Comparison of ENCODE assay signal across 8 cellular contexts in the genomic region with DNA sequence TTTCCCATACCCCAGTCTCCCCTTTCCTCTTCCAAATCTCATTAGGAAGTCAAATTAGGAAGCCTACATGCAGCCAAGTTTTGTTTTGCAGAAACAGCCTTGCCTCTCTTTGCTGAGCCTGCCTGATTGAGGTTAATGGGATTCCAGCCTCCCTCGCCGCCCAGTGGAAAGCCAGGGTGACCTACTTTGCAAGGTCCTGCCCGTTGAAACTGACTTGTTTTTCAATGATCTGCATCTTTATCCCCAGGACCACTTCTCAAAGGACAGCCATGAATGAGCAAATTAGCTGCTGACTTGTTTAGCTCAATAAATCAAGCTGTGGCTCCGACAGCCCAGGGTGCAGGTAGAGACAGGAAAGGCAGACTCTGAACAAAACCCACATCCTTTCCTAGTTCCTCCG.
DNase-seq lines count a peak whose midpoint lies in the region; ATAC-seq and TF ChIP-seq lines count a peak whose summit lies in the region.

No MANE protein-coding gene starts in this region.

- ATAC-seq in SK-N-SH treated with all-trans-retinoic acid at 6 μM for 48 hours (no peak), psoas muscle (no peak), GM21360 (IDR thresholded peaks at IDR 0.05; ENCODE audit: unreplicated experiment) (no peak)

- H3K27me3 ChIP-seq in SK-N-SH (ENCODE audit: insufficient read depth) (peaks cover 20% of the 10 kb centered on the region; the same call in 1 of the 2 replicates), psoas muscle (ENCODE audit: insufficient read depth in 3 of 3, low read length in 2 of 3) (peaks cover 0 to 10% (median 0%) of the 10 kb centered on the region in 3 donors)

- TF ChIP-seq RAD21 in SK-N-SH (IDR thresholded peaks at IDR 0.05; ENCODE audit: low read length): peak; percentile 39; the same call in 1 of the 2 replicates

- H4K20me1 ChIP-seq in SK-N-SH (ENCODE audit: insufficient read depth): no peaks in the 10 kb centered on the region

- no peak overlapping the region for H3K9ac ChIP-seq in SK-N-SH

- H3K27me3 Mint-ChIP-seq in nephron (ENCODE audit: low read depth): peaks cover 17% of the 10 kb centered on the region
- H3K27me3 Mint-ChIP-seq in progenitor cell of endocrine pancreas: peaks cover 34% of the 10 kb centered on the region

- H3K27ac ChIP-seq in SK-N-SH (ENCODE audit: low read depth in 2 of 2, low read length in 1 of 2): no peak overlapping the region
- no peak overlapping the region for H3K27ac ChIP-seq in psoas muscle

- POLR2A ChIA-PET in SK-N-SH (lab: Yijun Ruan, JAX): no interaction called here

- no peaks in the 10 kb centered on the region for H3K9me2 ChIP-seq in SK-N-SH

- H3K4me3 Mint-ChIP-seq in nephron: no peak overlapping the region
- H3K4me3 Mint-ChIP-seq in progenitor cell of endocrine pancreas (ENCODE audit: low read depth): no peak overlapping the region

- H3K27ac Mint-ChIP-seq in nephron (peak overlapping the region in 2 of 3 experiments; percentile 0 to 36), progenitor cell of endocrine pancreas (no peak overlapping the region)

- H3K79me2 ChIP-seq in SK-N-SH (ENCODE audit: insufficient read depth): no peaks in the 10 kb centered on the region

- intact Hi-C loops in psoas muscle (cut with DNase I): loop anchor here (2.0 to 5.0 kb wide), 2 partner anchors 292 to 476 kb away; no protein-coding TSS in a partner anchor

- no peak overlapping the region for H3K4me2 ChIP-seq in SK-N-SH

- no peaks in the 10 kb centered on the region for H3K9me3 Mint-ChIP-seq in nephron
- H3K9me3 Mint-ChIP-seq in progenitor cell of endocrine pancreas (ENCODE audit: low read depth): no peaks in the 10 kb centered on the region

- H3K36me3 Mint-ChIP-seq in nephron (ENCODE audit: low read depth) (no peaks in the 10 kb centered on the region), progenitor cell of endocrine pancreas (ENCODE audit: insufficient read depth) (no peaks in the 10 kb centered on the region)

- TF ChIP-seq EP300 in SK-N-SH (IDR thresholded peaks at IDR 0.05; ENCODE audit: borderline replicate concordance in 1 of 2, low read depth in 1 of 2, low read length in 1 of 2): no peak

- WGBS in SK-N-SH (ENCODE audit: low lambda C conversion rate): 63% methylated on average over 5 of the region's 5 CpGs
- WGBS in psoas muscle, 3 donors: 54 to 70% (median 63%) methylated on average over 5 of the region's 5 CpGs

- CTCF ChIA-PET in SK-N-SH (lab: Yijun Ruan, JAX): interaction anchor here (0.6 to 6.3 kb wide), 9 partner anchors 8 to 476 kb away, joined by 3 to 101 read pairs (median 4); a partner anchor contains a TSS

- H3K36me3 ChIP-seq in SK-N-SH (replicated peaks in 1 of 2; ENCODE audit: control insufficient read depth in 1 of 2, insufficient read depth in 2 of 2, low read length in 1 of 2) (no peaks in the 10 kb centered on the region), psoas muscle (ENCODE audit: insufficient read depth in 1 of 2, low read depth in 1 of 2) (no peaks in the 10 kb centered on the region)

- no peak overlapping the region for H2AFZ ChIP-seq in SK-N-SH (ENCODE audit: low read depth)

- no peaks in the 10 kb centered on the region for H3K9me3 ChIP-seq in SK-N-SH
- no peaks in the 10 kb centered on the region for H3K9me3 ChIP-seq in psoas muscle

- H3K4me3 ChIP-seq in SK-N-SH (ENCODE audit: low read depth in 2 of 2, low read length in 1 of 2): no peak overlapping the region
- H3K4me3 ChIP-seq in choroid plexus epithelial cell (ENCODE audit: low read depth, low read length): no peak overlapping the region
- H3K4me3 ChIP-seq in psoas muscle: no peak overlapping the region

- H3K4me1 ChIP-seq in SK-N-SH (ENCODE audit: control insufficient read depth in 1 of 2, insufficient read depth in 2 of 2, low read depth in 1 of 2, low read length in 1 of 2) (peaks cover 0 to 14% of the 10 kb centered on the region in 2 experiments; a peak in 1 of 4 replicates), psoas muscle (no peaks in the 10 kb centered on the region)

- H3K4me1 Mint-ChIP-seq in nephron: peaks cover 30% of the 10 kb centered on the region
- peaks cover 6% of the 10 kb centered on the region for H3K4me1 Mint-ChIP-seq in progenitor cell of endocrine pancreas (ENCODE audit: low read depth)

- H3F3A ChIP-seq in SK-N-SH (replicated peaks; ENCODE audit: insufficient read depth): no peaks in the 10 kb centered on the region

- TF ChIP-seq CTCF in SK-N-SH (IDR thresholded peaks at IDR 0.05) (no peak), choroid plexus epithelial cell (conservative IDR thresholded peaks at IDR 0.05; ENCODE audit: low read depth, low read length) (peak; percentile 16), nephron (IDR thresholded peaks at IDR 0.05; ENCODE audit: unreplicated experiment in 3 of 3) (peak in 2 of 3 experiments; percentile 19), progenitor cell of endocrine pancreas (IDR thresholded peaks at IDR 0.05; ENCODE audit: unreplicated experiment) (no peak), psoas muscle (IDR thresholded peaks at IDR 0.05) (no peak)

- DNase-seq in SK-N-SH: peak; percentile 43
- DNase-seq in NCI-H526 treated with DMSO at 0.1 percent for 48 hours (lab: John Stamatoyannopoulos, UW): peak; percentile 82
- DNase-seq in choroid plexus epithelial cell (ENCODE audit: low read depth): no peak
- no peak for DNase-seq in progenitor cell of endocrine pancreas (ENCODE audit: low spot score, unreplicated experiment)
- no peak for DNase-seq in psoas muscle

TF ChIP-seq in SK-N-SH, 30 proteins besides CTCF, POLR2A, EP300 and RAD21:
- TF ChIP-seq SMC3 (IDR thresholded peaks at IDR 0.05; ENCODE audit: low read depth, low read length): peak; percentile 25; the same call in 1 of the 2 replicates
- TF ChIP-seq EZH2phosphoT487 (IDR thresholded peaks at IDR 0.05; ENCODE audit: borderline replicate concordance, low read depth): no peak
TF ChIP-seq in SK-N-SH: peak in this region for 1.

TF ChIP-seq in SK-N-SH treated with all-trans-retinoic acid at 6 μM for 48 hours, 23 proteins besides CTCF, POLR2A, EP300 and RAD21:
- no peak for TF ChIP-seq PPARA (CRISPR knock-in tag; IDR thresholded peaks at IDR 0.05; ENCODE audit: borderline replicate concordance)
- TF ChIP-seq ISL1 (CRISPR knock-in tag; IDR thresholded peaks at IDR 0.05): no peak
- TF ChIP-seq, protein P1, sequence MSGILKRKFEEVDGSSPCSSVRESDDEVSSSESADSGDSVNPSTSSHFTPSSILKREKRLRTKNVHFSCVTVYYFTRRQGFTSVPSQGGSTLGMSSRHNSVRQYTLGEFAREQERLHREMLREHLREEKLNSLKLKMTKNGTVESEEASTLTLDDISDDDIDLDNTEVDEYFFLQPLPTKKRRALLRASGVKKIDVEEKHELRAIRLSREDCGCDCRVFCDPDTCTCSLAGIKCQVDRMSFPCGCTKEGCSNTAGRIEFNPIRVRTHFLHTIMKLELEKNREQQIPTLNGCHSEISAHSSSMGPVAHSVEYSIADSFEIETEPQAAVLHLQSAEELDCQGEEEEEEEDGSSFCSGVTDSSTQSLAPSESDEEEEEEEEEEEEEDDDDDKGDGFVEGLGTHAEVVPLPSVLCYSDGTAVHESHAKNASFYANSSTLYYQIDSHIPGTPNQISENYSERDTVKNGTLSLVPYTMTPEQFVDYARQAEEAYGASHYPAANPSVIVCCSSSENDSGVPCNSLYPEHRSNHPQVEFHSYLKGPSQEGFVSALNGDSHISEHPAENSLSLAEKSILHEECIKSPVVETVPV (CRISPR knock-in tag; IDR thresholded peaks at IDR 0.05): no peak
- TF ChIP-seq, protein P2, sequence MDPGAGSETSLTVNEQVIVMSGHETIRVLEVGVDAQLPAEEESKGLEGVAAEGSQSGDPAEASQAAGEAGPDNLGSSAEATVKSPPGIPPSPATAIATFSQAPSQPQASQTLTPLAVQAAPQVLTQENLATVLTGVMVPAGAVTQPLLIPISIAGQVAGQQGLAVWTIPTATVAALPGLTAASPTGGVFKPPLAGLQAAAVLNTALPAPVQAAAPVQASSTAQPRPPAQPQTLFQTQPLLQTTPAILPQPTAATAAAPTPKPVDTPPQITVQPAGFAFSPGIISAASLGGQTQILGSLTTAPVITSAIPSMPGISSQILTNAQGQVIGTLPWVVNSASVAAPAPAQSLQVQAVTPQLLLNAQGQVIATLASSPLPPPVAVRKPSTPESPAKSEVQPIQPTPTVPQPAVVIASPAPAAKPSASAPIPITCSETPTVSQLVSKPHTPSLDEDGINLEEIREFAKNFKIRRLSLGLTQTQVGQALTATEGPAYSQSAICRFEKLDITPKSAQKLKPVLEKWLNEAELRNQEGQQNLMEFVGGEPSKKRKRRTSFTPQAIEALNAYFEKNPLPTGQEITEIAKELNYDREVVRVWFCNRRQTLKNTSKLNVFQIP (CRISPR knock-in tag; IDR thresholded peaks at IDR 0.05; ENCODE audit: borderline replicate concordance, low read depth): no peak
- no peak for TF ChIP-seq OSR1 (CRISPR knock-in tag; IDR thresholded peaks at IDR 0.05)
- TF ChIP-seq ZNF8 (CRISPR knock-in tag; IDR thresholded peaks at IDR 0.05): no peak
- TF ChIP-seq, protein P3, sequence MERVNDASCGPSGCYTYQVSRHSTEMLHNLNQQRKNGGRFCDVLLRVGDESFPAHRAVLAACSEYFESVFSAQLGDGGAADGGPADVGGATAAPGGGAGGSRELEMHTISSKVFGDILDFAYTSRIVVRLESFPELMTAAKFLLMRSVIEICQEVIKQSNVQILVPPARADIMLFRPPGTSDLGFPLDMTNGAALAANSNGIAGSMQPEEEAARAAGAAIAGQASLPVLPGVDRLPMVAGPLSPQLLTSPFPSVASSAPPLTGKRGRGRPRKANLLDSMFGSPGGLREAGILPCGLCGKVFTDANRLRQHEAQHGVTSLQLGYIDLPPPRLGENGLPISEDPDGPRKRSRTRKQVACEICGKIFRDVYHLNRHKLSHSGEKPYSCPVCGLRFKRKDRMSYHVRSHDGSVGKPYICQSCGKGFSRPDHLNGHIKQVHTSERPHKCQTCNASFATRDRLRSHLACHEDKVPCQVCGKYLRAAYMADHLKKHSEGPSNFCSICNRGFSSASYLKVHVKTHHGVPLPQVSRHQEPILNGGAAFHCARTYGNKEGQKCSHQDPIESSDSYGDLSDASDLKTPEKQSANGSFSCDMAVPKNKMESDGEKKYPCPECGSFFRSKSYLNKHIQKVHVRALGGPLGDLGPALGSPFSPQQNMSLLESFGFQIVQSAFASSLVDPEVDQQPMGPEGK (CRISPR knock-in tag; IDR thresholded peaks at IDR 0.05; ENCODE audit: borderline replicate concordance): no peak
- TF ChIP-seq ZFP3 (CRISPR knock-in tag; IDR thresholded peaks at IDR 0.05): no peak
- no peak for TF ChIP-seq GLIS3 (CRISPR knock-in tag; IDR thresholded peaks at IDR 0.05)

Comparison
In these comparisons a context has a peak if more than half of its experiments do, and no peak if none do; other contexts are left out.
1. DNase-seq: peak in SK-N-SH (single experiment) and NCI-H526 treated with DMSO at 0.1 percent for 48 hours (single experiment); none in choroid plexus epithelial cell (single experiment), progenitor cell of endocrine pancreas (single experiment) and psoas muscle (0 of 2).
2. CTCF ChIP-seq: peak in choroid plexus epithelial cell (single experiment) and nephron (2 of 3); none in SK-N-SH (single experiment), progenitor cell of endocrine pancreas (single experiment) and psoas muscle (single experiment).